22 cellular contexts compared by ENCODE assay signal in the genomic region with DNA sequence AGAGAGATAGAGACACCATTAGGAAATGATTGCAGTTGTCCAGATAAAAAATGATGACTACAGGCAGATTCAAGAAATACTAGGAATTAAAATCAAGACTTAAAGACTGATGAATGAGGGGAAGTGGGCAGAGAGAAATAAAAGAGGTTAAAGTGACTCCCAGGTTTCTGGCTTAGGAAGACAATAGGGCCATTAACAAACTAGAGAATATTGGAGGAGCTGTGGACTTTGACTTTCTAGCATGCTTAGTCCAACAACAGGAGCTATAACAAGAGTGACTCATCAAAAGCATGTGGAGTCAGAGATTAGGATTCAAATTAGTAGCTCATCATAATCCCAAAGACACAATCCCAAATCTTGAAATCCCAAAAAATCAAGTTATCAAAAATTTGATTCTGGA.
DNase-seq lines count a peak whose midpoint lies in the region; ATAC-seq, FAIRE-seq and TF ChIP-seq lines count a peak whose summit lies in the region.
"Had no signal": no experiment of that assay in that cellular context is flagged by ENCODE, and none has a peak within 500 bp of the region (broad histone marks: within the 10 kb centered on the region; RNA-seq: fewer than 3 reads in every experiment).

No MANE protein-coding gene starts in this region.

- H3K9ac ChIP-seq in liver (ENCODE audit: low read depth in 1 of 2, low read length in 2 of 2) = no peak overlapping the region
- H3K9ac ChIP-seq: BLaER1, KMS-11 had no signal

- no peak overlapping the region for H3K27ac ChIP-seq in liver (ENCODE audit: low read depth in 1 of 2, low read length in 2 of 2)
- H3K27ac ChIP-seq in upper lobe of left lung = no peak overlapping the region
- H3K27ac ChIP-seq: BLaER1, KMS-11, SJSA1 had no signal

- H3K4me1 ChIP-seq in liver (ENCODE audit: control insufficient read depth in 4 of 4, insufficient read depth in 4 of 4, low read length in 3 of 4) (peaks cover 7 to 20% (median 10%) of the 10 kb centered on the region in 4 donors), upper lobe of left lung (no peaks in the 10 kb centered on the region)
- H3K4me1 ChIP-seq: BLaER1 had no signal

- TF ChIP-seq POLR2A in upper lobe of left lung (IDR thresholded peaks at IDR 0.05) = no peak

- H3K9me3 ChIP-seq in liver (ENCODE audit: control insufficient read depth in 4 of 4, low read length in 3 of 4) (no peaks in the 10 kb centered on the region), upper lobe of left lung (no peaks in the 10 kb centered on the region)
- H3K9me3 ChIP-seq: BLaER1, SJSA1 had no signal

- no peak for FAIRE-seq in bronchial epithelial cell (lab: Jason Lieb, UNC)
- FAIRE-seq: H1, RCC 7860 had no signal

- H3K4me3 ChIP-seq in bronchial epithelial cell (ENCODE audit: low read depth, low read length) (no peak overlapping the region), liver (ENCODE audit: low read depth in 1 of 3, low read length in 3 of 3) (no peak overlapping the region), upper lobe of left lung (no peak overlapping the region)
- H3K4me3 ChIP-seq: BLaER1, SJSA1 had no signal

- no peak for TF ChIP-seq EP300 in upper lobe of left lung (IDR thresholded peaks at IDR 0.05)

- TF ChIP-seq RAD21 in liver (IDR thresholded peaks at IDR 0.05) = no peak

- no peaks in the 10 kb centered on the region for H3K36me3 ChIP-seq in bronchial epithelial cell (ENCODE audit: control insufficient read depth, insufficient read depth, low read length)
- H3K36me3 ChIP-seq in liver (ENCODE audit: control insufficient read depth in 4 of 4, insufficient read depth in 3 of 4, low read depth in 1 of 4, low read length in 3 of 4) = no peaks in the 10 kb centered on the region
- no peaks in the 10 kb centered on the region for H3K36me3 ChIP-seq in upper lobe of left lung
- H3K36me3 ChIP-seq: BLaER1, SJSA1 had no signal

- ATAC-seq in HG03342 (IDR thresholded peaks at IDR 0.05; ENCODE audit: unreplicated experiment) (no peak), upper lobe of left lung (ENCODE audit: low FRiP score in 2 of 2) (no peak), HG03432 (IDR thresholded peaks at IDR 0.05; ENCODE audit: unreplicated experiment) (no peak)
- ATAC-seq: Right ventricle myocardium inferior had no signal

- H3K27me3 ChIP-seq in bronchial epithelial cell (ENCODE audit: control insufficient read depth, insufficient read depth, low read length) (no peaks in the 10 kb centered on the region), liver (ENCODE audit: control insufficient read depth in 4 of 4, insufficient read depth in 4 of 4, low read length in 3 of 4) (no peaks in the 10 kb centered on the region), upper lobe of left lung (no peaks in the 10 kb centered on the region)
- H3K27me3 ChIP-seq: BLaER1 had no signal

- no peak for TF ChIP-seq CTCF in bronchial epithelial cell (IDR thresholded peaks at IDR 0.05; ENCODE audit: insufficient read depth, low read length, severe bottlenecking)
- no peak for TF ChIP-seq CTCF in liver (IDR thresholded peaks at IDR 0.05; ENCODE audit: low read depth, low read length, missing input control)
- TF ChIP-seq CTCF in upper lobe of left lung (IDR thresholded peaks at IDR 0.05) = no peak

- peak; percentile 34 for DNase-seq in HT-29 (ENCODE audit: low spot score)
- DNase-seq in bronchial epithelial cell (ENCODE audit: low read depth) = peak; percentile 17
- DNase-seq in upper lobe of left lung = no peak
- no peak for DNase-seq in NCI-H1048 (lab: John Stamatoyannopoulos, UW)
- DNase-seq: ACHN; CD4-positive, alpha-beta T cell; DMS153; GDM1; MV-4-11; NCI-H1694; NCI-H2081 treated with DMSO at 0.1 percent for 48 hours; NCI-H446; NCI-H526 had no signal

TF ChIP-seq in liver, 16 proteins besides CTCF, POLR2A, EP300 and RAD21:
- TF ChIP-seq, protein P1, sequence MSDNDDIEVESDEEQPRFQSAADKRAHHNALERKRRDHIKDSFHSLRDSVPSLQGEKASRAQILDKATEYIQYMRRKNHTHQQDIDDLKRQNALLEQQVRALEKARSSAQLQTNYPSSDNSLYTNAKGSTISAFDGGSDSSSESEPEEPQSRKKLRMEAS (IDR thresholded peaks at IDR 0.05) = no peak
- TF ChIP-seq, protein P2, sequence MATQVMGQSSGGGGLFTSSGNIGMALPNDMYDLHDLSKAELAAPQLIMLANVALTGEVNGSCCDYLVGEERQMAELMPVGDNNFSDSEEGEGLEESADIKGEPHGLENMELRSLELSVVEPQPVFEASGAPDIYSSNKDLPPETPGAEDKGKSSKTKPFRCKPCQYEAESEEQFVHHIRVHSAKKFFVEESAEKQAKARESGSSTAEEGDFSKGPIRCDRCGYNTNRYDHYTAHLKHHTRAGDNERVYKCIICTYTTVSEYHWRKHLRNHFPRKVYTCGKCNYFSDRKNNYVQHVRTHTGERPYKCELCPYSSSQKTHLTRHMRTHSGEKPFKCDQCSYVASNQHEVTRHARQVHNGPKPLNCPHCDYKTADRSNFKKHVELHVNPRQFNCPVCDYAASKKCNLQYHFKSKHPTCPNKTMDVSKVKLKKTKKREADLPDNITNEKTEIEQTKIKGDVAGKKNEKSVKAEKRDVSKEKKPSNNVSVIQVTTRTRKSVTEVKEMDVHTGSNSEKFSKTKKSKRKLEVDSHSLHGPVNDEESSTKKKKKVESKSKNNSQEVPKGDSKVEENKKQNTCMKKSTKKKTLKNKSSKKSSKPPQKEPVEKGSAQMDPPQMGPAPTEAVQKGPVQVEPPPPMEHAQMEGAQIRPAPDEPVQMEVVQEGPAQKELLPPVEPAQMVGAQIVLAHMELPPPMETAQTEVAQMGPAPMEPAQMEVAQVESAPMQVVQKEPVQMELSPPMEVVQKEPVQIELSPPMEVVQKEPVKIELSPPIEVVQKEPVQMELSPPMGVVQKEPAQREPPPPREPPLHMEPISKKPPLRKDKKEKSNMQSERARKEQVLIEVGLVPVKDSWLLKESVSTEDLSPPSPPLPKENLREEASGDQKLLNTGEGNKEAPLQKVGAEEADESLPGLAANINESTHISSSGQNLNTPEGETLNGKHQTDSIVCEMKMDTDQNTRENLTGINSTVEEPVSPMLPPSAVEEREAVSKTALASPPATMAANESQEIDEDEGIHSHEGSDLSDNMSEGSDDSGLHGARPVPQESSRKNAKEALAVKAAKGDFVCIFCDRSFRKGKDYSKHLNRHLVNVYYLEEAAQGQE (IDR thresholded peaks at IDR 0.05) = no peak
- no peak for TF ChIP-seq FOXA2 (IDR thresholded peaks at IDR 0.05)
- TF ChIP-seq FOXA1 (IDR thresholded peaks at IDR 0.05) = no peak
- TF ChIP-seq TAF1 (conservative IDR thresholded peaks at IDR 0.05) = no peak
- no peak for TF ChIP-seq NR2F2 (IDR thresholded peaks at IDR 0.05)
- no peak for TF ChIP-seq EGR1 (IDR thresholded peaks at IDR 0.05; ENCODE audit: low read depth in 2 of 2)
- TF ChIP-seq GABPA (IDR thresholded peaks at IDR 0.05 in 1 of 2, conservative IDR thresholded peaks at IDR 0.05 in 1 of 2) = no peak
- peak; percentile 63 to 81 for TF ChIP-seq HNF4A (conservative IDR thresholded peaks at IDR 0.05)
- TF ChIP-seq RXRA (IDR thresholded peaks at IDR 0.05) = peak in 1 of 2 donors; percentile 5
- TF ChIP-seq JUND (IDR thresholded peaks at IDR 0.05) = peak in 1 of 2 donors; percentile 68
- TF ChIP-seq HNF4G (IDR thresholded peaks at IDR 0.05) = peak; percentile 16
- TF ChIP-seq, protein P3, sequence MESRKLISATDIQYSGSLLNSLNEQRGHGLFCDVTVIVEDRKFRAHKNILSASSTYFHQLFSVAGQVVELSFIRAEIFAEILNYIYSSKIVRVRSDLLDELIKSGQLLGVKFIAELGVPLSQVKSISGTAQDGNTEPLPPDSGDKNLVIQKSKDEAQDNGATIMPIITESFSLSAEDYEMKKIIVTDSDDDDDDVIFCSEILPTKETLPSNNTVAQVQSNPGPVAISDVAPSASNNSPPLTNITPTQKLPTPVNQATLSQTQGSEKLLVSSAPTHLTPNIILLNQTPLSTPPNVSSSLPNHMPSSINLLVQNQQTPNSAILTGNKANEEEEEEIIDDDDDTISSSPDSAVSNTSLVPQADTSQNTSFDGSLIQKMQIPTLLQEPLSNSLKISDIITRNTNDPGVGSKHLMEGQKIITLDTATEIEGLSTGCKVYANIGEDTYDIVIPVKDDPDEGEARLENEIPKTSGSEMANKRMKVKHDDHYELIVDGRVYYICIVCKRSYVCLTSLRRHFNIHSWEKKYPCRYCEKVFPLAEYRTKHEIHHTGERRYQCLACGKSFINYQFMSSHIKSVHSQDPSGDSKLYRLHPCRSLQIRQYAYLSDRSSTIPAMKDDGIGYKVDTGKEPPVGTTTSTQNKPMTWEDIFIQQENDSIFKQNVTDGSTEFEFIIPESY (IDR thresholded peaks at IDR 0.05) = peak; percentile 17
- TF ChIP-seq YY1 (IDR thresholded peaks at IDR 0.05) = peak; percentile 41
- no peak for TF ChIP-seq SP1 (IDR thresholded peaks at IDR 0.05)
- TF ChIP-seq, protein P4, sequence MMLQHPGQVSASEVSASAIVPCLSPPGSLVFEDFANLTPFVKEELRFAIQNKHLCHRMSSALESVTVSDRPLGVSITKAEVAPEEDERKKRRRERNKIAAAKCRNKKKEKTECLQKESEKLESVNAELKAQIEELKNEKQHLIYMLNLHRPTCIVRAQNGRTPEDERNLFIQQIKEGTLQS (IDR thresholded peaks at IDR 0.05) = no peak

Comparison
In these comparisons a context has a peak if more than half of its experiments do, and no peak if none do; other contexts are left out.
1. DNase-seq: peak in HT-29 (single experiment) and bronchial epithelial cell (single experiment); none in upper lobe of left lung (0 of 2) and NCI-H1048 (single experiment).